In the genomic region with DNA sequence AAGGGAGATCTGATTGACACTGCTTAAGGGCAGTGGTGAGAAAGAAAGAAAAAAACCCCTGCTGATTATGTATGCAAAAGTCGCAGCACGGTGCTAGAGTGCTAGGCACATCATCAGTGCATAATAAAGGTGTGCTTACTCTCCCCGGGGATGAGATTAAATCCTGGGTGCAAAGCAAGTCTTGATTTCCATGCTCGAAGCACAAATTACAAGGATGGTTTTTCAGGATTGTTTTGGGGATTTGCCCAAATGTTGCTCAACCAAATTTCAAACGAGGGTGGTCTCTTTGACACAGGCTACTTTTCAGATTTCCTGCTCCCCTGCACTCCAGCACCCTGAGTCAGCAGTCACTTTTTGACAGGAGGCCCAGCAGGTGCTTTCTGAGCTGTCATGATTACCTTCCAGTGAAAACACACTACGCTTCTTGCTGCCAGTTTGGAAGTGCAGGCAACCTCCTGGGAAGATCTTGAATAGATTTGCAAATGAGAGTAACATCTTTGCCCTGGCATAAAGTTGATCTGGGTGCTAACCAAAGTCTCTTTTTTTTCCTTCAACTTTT, we compare ENCODE assay signal across 36 cellular contexts.
"Had no signal": no experiment of that assay in that cellular context is flagged by ENCODE, and none has a peak within 500 bp of the region (broad histone marks: within the 10 kb centered on the region; RNA-seq: fewer than 3 reads in every experiment).

No MANE protein-coding gene starts in this region.

- H3K36me3 ChIP-seq: adrenal gland, cardiac muscle cell, colonic mucosa, uterus had no signal

- H3K27me3 ChIP-seq: adrenal gland, body of pancreas, colonic mucosa, dorsolateral prefrontal cortex, uterus had no signal

- H3K4me3 Mint-ChIP-seq: activated naive CD4-positive, alpha-beta T cell treated with anti-CD3 and anti-CD28 coated beads for 36 hours; activated naive CD8-positive, alpha-beta T cell treated with anti-CD3 and anti-CD28 coated beads for 36 hours; mesothelial cell of epicardium; naive thymus-derived CD4-positive, alpha-beta T cell; neural crest cell; stimulated activated memory B cell treated with anti-CD40 and anti-IgM and Interleukin-4, amounts not matched to agents 10 μg/mL and 1 μg/mL and 100 μg/mL, for 72 hours; stimulated activated naive CD8-positive, alpha-beta T cell treated with anti-CD3 and anti-CD28 coated beads, Interleukin-15, amount 100 ng/mL, for 72 hours; type B pancreatic cell had no signal

- DNase-seq: activated CD4-positive, alpha-beta T cell treated with anti-CD3 and anti-CD28 coated beads for 48 hours; activated CD4-positive, alpha-beta T cell treated with anti-CD3 and anti-CD28 coated beads, Interleukin-2, amount 50 U/mL, for 48 hours; activated CD8-positive, alpha-beta memory T cell treated with anti-CD3 and anti-CD28 coated beads for 24 hours; activated effector memory CD4-positive, alpha-beta T cell treated with anti-CD3 and anti-CD28 coated beads, Interleukin-2, amount 50 U/mL, for 16 hours; activated naive CD4-positive, alpha-beta T cell treated with anti-CD3 and anti-CD28 coated beads for 36 hours; activated naive CD8-positive, alpha-beta T cell treated with anti-CD3 and anti-CD28 coated beads for 36 hours; adrenal gland; aorta; body of pancreas; cerebellar nuclear complex; colonic mucosa; dorsolateral prefrontal cortex; effector memory CD4-positive, alpha-beta T cell; erythroblast; head of caudate nucleus; hippocampal formation; left cardiac atrium; left ventricle myocardium superior; naive thymus-derived CD4-positive, alpha-beta T cell; occipital lobe; psoas muscle; stimulated activated CD4-positive, alpha-beta T cell treated with anti-CD3 and anti-CD28 coated beads, Interleukin-1b, Interleukin-23, amount 100 ng/mL, for 48 hours; stimulated activated CD4-positive, alpha-beta T cell treated with anti-CD3 and anti-CD28 coated beads, Interleukin-4, amount 100 ng/mL, for 4 hours; stimulated activated CD8-positive, alpha-beta memory T cell treated with anti-CD3 and anti-CD28 coated beads, Interleukin-4, amount 100 ng/mL, for 48 hours; stimulated activated naive CD8-positive, alpha-beta T cell treated with anti-CD3 and anti-CD28 coated beads, Interleukin-15, amount 100 ng/mL, for 72 hours; substantia nigra; uterus had no signal

- H3K79me2 ChIP-seq: parathyroid adenoma had no signal

- H3K27ac ChIP-seq: adrenal gland, body of pancreas, cardiac muscle cell, colonic mucosa, dorsolateral prefrontal cortex, parathyroid adenoma, psoas muscle, uterus, VCaP had no signal

- H3K9me3 Mint-ChIP-seq: stimulated activated naive CD8-positive, alpha-beta T cell treated with anti-CD3 and anti-CD28 coated beads, Interleukin-15, amount 100 ng/mL, for 72 hours; type B pancreatic cell had no signal

- H3K4me1 Mint-ChIP-seq: naive thymus-derived CD4-positive, alpha-beta T cell; stimulated activated memory B cell treated with anti-CD40 and anti-IgM and Interleukin-4, amounts not matched to agents 10 μg/mL and 1 μg/mL and 100 μg/mL, for 72 hours; stimulated activated naive CD8-positive, alpha-beta T cell treated with anti-CD3 and anti-CD28 coated beads, Interleukin-15, amount 100 ng/mL, for 72 hours had no signal

- H3K9ac ChIP-seq: parathyroid adenoma had no signal

- H3K27ac Mint-ChIP-seq: activated naive CD4-positive, alpha-beta T cell treated with anti-CD3 and anti-CD28 coated beads for 36 hours; activated naive CD8-positive, alpha-beta T cell treated with anti-CD3 and anti-CD28 coated beads for 36 hours; mesothelial cell of epicardium; naive thymus-derived CD4-positive, alpha-beta T cell; stimulated activated memory B cell treated with anti-CD40 and anti-IgM and Interleukin-4, amounts not matched to agents 10 μg/mL and 1 μg/mL and 100 μg/mL, for 72 hours; stimulated activated naive CD8-positive, alpha-beta T cell treated with anti-CD3 and anti-CD28 coated beads, Interleukin-15, amount 100 ng/mL, for 72 hours; type B pancreatic cell had no signal

- H2AFZ ChIP-seq: parathyroid adenoma had no signal

- ATAC-seq: activated CD4-positive, CD25-positive, alpha-beta regulatory T cell treated with anti-CD3 and anti-CD28 coated beads, Interleukin-2, amount 50 U/mL, for 24 hours; body of pancreas; left cardiac atrium; left ventricle myocardium superior; naive thymus-derived CD4-positive, alpha-beta T cell; psoas muscle; stimulated activated naive CD8-positive, alpha-beta T cell treated with anti-CD3 and anti-CD28 coated beads, Interleukin-15, amount 100 ng/mL, for 72 hours had no signal

- H3K9me3 ChIP-seq: adrenal gland, body of pancreas, colonic mucosa, psoas muscle, uterus had no signal

- H3K36me3 Mint-ChIP-seq: activated naive CD8-positive, alpha-beta T cell treated with anti-CD3 and anti-CD28 coated beads for 36 hours; mesothelial cell of epicardium; stimulated activated memory B cell treated with anti-CD40 and anti-IgM and Interleukin-4, amounts not matched to agents 10 μg/mL and 1 μg/mL and 100 μg/mL, for 72 hours; type B pancreatic cell had no signal

- H3K4me3 ChIP-seq: adrenal gland, body of pancreas, cardiac muscle cell, colonic mucosa, dorsolateral prefrontal cortex, psoas muscle, smooth muscle cell, uterus had no signal

- H3K4me1 ChIP-seq: adrenal gland, colonic mucosa, parathyroid adenoma, psoas muscle, uterus had no signal

- H3K4me2 ChIP-seq: smooth muscle cell had no signal
